16 cellular contexts compared by ENCODE assay signal in genomic region chr2:241908686-241909420, GRCh38. TPM values are rescaled to one million over a fixed set of nuclear protein-coding genes. Genes with fewer than 3 reads are reported as not detected.
"Had no signal": no experiment of that assay in that cellular context is flagged by ENCODE, and none has a peak within 500 bp of the region (broad histone marks: within the 10 kb centered on the region; RNA-seq: fewer than 3 reads in every experiment).

No MANE protein-coding gene starts in this region.

- H3K27ac Mint-ChIP-seq: activated T-helper 2 cell treated with anti-CD3 and anti-CD28 coated beads, Interferon-gamma antibody, Interleukin-2, Interleukin-4, amounts not matched to agents 10 μg/mL and 5 μg/mL and 100 μg/mL, durations not matched to agents 14 hours and 24 hours and 36 hours; nephron had no signal

- H3K9me3 Mint-ChIP-seq: activated T-helper 2 cell treated with anti-CD3 and anti-CD28 coated beads, Interferon-gamma antibody, Interleukin-2, Interleukin-4, amounts not matched to agents 10 μg/mL and 5 μg/mL and 100 μg/mL, durations not matched to agents 14 hours and 24 hours and 36 hours had no signal

- H3K4me3 Mint-ChIP-seq: nephron had no signal

- H3K27me3 ChIP-seq: esophagus squamous epithelium, ovary, vagina had no signal

- DNase-seq: activated CD4-positive, alpha-beta T cell treated with anti-CD3 and anti-CD28 coated beads, Interleukin-2, amount 50 U/mL, for 4 hours; activated naive CD4-positive, alpha-beta T cell treated with anti-CD3 and anti-CD28 coated beads, Interleukin-2, amount 50 U/mL, for 16 hours; activated T-cell treated with anti-CD3 and anti-CD28 coated beads for 4 hours; esophagus squamous epithelium; foreskin fibroblast; hippocampal formation; left ventricle myocardium inferior; mesenchymal stem cell; stimulated activated CD4-positive, alpha-beta T cell treated with anti-CD3 and anti-CD28 coated beads, Interleukin-12 subunit alpha, Interleukin-12 subunit beta, amount 100 ng/mL, for 4 hours; stimulated activated CD4-positive, alpha-beta T cell treated with anti-CD3 and anti-CD28 coated beads, Interleukin-2, amount 100 ng/mL, for 24 hours; SW 1271 had no signal

- H3K27ac ChIP-seq: esophagus squamous epithelium, left ventricle myocardium inferior, ovary, vagina had no signal

- H3K4me1 ChIP-seq: esophagus squamous epithelium, left ventricle myocardium inferior, vagina had no signal

- H3K9me3 ChIP-seq: ovary, vagina had no signal

- H3K36me3 ChIP-seq: esophagus squamous epithelium, left ventricle myocardium inferior, ovary, vagina had no signal

- H3K4me3 ChIP-seq: left ventricle myocardium inferior, ovary, vagina had no signal

- ATAC-seq: activated CD4-positive, CD25-positive, alpha-beta regulatory T cell treated with anti-CD3 and anti-CD28 coated beads, Interleukin-2, amount 50 U/mL, for 24 hours had no signal

- H3K4me1 Mint-ChIP-seq: nephron had no signal

RNA-seq across cellular contexts. Expression of gene RTP5, which starts 39.3 kb away (rescaled TPM):
- total RNA-seq: left ventricle myocardium inferior, vagina had no signal
- polyA plus RNA-seq: ovary had no signal
